5 cellular contexts compared by ENCODE assay signal in the genomic region with DNA sequence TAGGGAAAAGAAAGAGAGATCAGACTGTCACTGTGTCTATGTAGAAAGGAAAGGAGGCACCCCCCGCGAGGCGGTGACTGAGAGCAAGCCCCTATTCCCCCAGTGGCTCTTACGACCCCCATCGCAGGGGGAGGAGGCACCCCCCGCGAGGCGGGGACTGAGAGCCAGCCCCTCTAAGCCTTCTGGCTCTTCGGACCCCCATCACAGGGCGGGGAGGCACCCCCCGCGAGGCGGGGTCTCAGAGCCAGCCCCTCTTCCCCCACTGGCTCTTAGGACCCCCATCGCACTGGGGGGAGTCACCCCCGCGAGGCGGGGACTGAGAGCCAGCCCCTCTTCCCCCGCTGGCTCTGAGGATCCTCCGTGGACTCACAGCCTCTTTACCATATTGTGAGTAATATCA. TPM values are rescaled to one million over a fixed set of nuclear protein-coding genes. Genes with fewer than 3 reads are reported as not detected.
"Had no signal": no experiment of that assay in that cellular context is flagged by ENCODE, and none has a peak within 500 bp of the region (broad histone marks: within the 10 kb centered on the region; RNA-seq: fewer than 3 reads in every experiment).

No MANE protein-coding gene starts in this region.

RNA-seq across cellular contexts. Expression of a gene that starts 23.9 kb away (rescaled TPM):
- total RNA-seq: HT-29, IMR-90, K562 had no signal
- polyA plus RNA-seq: GM23338, H1, IMR-90, K562 had no signal
